In genomic region chr14:22852940-22853767, GRCh38 we compare ENCODE assay signal across 8 cellular contexts. TPM values are rescaled to one million over a fixed set of nuclear protein-coding genes. Genes with fewer than 3 reads are reported as not detected.
DNase-seq lines count a peak whose midpoint lies in the region; ATAC-seq, FAIRE-seq and TF ChIP-seq lines count a peak whose summit lies in the region.

No MANE protein-coding gene starts in this region.

- intact Hi-C loops in kidney (cut with DNase I), result loop anchor here (10.0 kb wide), 1 partner anchor 278 kb away; no protein-coding TSS in a partner anchor

- DNase-seq in GM12892 (ENCODE audit: insufficient read length) (no peak), NCI-H2227 treated with DMSO at 0.1 percent for 48 hours (lab: John Stamatoyannopoulos, UW) (peak; percentile 50), kidney (peak; percentile 92)
- DNase-seq in central memory CD4-positive, alpha-beta T cell, result peak; percentile 78
- DNase-seq in stimulated activated CD4-positive, alpha-beta T cell treated with anti-CD3 and anti-CD28 coated beads, Interleukin-12 subunit alpha, Interleukin-12 subunit beta, amount 100 ng/mL, for 4 hours, result peak; percentile 93

- no peaks in the 10 kb centered on the region for H3K36me3 ChIP-seq in kidney (ENCODE audit: control insufficient read depth in 1 of 2, insufficient read depth in 2 of 2, low read length in 2 of 2)

- peaks cover 5 to 18% of the 10 kb centered on the region in 2 donors for H3K4me1 ChIP-seq in kidney (ENCODE audit: control insufficient read depth in 1 of 2, insufficient read depth in 1 of 2, low read depth in 1 of 2, low read length in 2 of 2)

- ATAC-seq in HG02943 (IDR thresholded peaks at IDR 0.05; ENCODE audit: low read depth, unreplicated experiment), result peak; percentile 66
- peak; percentile 86 to 87 for ATAC-seq in activated CD4-positive, CD25-positive, alpha-beta regulatory T cell treated with anti-CD3 and anti-CD28 coated beads, Interleukin-2, amount 50 U/mL, for 24 hours
- no peak for ATAC-seq in HG03457 (IDR thresholded peaks at IDR 0.05; ENCODE audit: unreplicated experiment)

- H3K9me3 ChIP-seq in kidney (ENCODE audit: control insufficient read depth in 1 of 2, low read length in 2 of 2), result no peaks in the 10 kb centered on the region

- TF ChIP-seq CTCF in kidney (IDR thresholded peaks at IDR 0.05; ENCODE audit: borderline replicate concordance, extremely low read depth, insufficient read depth), result peak; percentile 98

- H3K4me3 ChIP-seq in kidney (ENCODE audit: low read length in 2 of 2), result peak overlapping the region; percentile 58 to 71

- peak overlapping the region; percentile 47 to 73 for H3K27ac ChIP-seq in kidney (ENCODE audit: low read depth in 2 of 2, low read length in 2 of 2)

- H3K9ac ChIP-seq in kidney (ENCODE audit: low read length in 2 of 2), result peak overlapping the region in 1 of 2 donors; percentile 83

- FAIRE-seq in GM12892 (lab: Jason Lieb, UNC), result peak; percentile 92
- FAIRE-seq in kidney (lab: Jason Lieb, UNC), result no peak

- no peak for TF ChIP-seq POLR2A in GM12892 (IDR thresholded peaks at IDR 0.05; ENCODE audit: low read depth, low read length)

RNA-seq across cellular contexts. Expression of gene MMP14, which starts 16.8 kb away (rescaled TPM):
- polyA plus RNA-seq in GM12892 (2012; ENCODE audit: missing spikeins), result 0.74 TPM
- 108 TPM for total RNA-seq in kidney
- 30.1 TPM for polyA plus RNA-seq in kidney (ENCODE audit: insufficient read depth, low read depth, low replicate concordance)

RNA-seq across cellular contexts. Expression of gene LRP10, which starts 18.4 kb away (rescaled TPM):
- 15.5 TPM for polyA plus RNA-seq in GM12892 (2012; ENCODE audit: missing spikeins)
- 207 TPM for total RNA-seq in kidney
- polyA plus RNA-seq in kidney (ENCODE audit: insufficient read depth, low read depth, low replicate concordance), result 74.7 TPM

RNA-seq across cellular contexts. Expression of gene MRPL52, which starts 23.5 kb away (rescaled TPM):
- polyA plus RNA-seq in GM12892 (2012; ENCODE audit: missing spikeins), result 86.7 TPM
- 74.3 TPM for total RNA-seq in kidney
- polyA plus RNA-seq in kidney (ENCODE audit: insufficient read depth, low read depth, low replicate concordance), result 255 TPM

RNA-seq across cellular contexts. Expression of gene REM2, which starts 29.9 kb away (rescaled TPM):
- 0.98 TPM for polyA plus RNA-seq in GM12892 (2012; ENCODE audit: missing spikeins)
- 0.63 TPM for total RNA-seq in kidney
- polyA plus RNA-seq in kidney (ENCODE audit: insufficient read depth, low read depth, low replicate concordance), result 0.77 TPM

RNA-seq across cellular contexts. Expression of gene SLC7A7, which starts 37.9 kb away (rescaled TPM):
- polyA plus RNA-seq in GM12892 (2012; ENCODE audit: missing spikeins), result 24.5 TPM
- total RNA-seq in kidney, result 26.6 TPM
- polyA plus RNA-seq in kidney (ENCODE audit: insufficient read depth, low read depth, low replicate concordance), result 235 TPM
